11 cellular contexts compared by ENCODE assay signal in the genomic region with DNA sequence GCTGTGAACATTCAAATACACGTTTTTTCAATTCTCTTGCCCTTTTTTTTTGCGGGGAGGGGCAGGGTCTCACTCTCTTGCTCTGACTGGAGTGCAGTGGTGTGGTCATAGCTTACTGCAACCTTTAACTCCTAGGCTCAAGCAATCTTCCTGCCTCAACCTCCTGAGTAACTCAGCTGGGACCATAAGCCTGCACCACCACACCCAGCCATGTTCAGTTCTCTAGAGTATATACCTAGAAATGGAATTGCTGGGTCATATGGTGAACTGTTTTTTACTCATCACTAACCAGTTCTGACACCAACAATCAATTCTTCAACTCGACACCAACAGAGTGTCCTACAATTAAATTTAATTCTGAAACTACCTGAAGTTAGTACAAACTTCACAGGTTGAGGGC.
DNase-seq lines count a peak whose midpoint lies in the region; ATAC-seq and TF ChIP-seq lines count a peak whose summit lies in the region.
"Had no signal": no experiment of that assay in that cellular context is flagged by ENCODE, and none has a peak within 500 bp of the region (broad histone marks: within the 10 kb centered on the region; RNA-seq: fewer than 3 reads in every experiment).

No MANE protein-coding gene starts in this region.

- H3K27ac ChIP-seq in mesendoderm (ENCODE audit: low read depth, low read length), result no peak overlapping the region
- no peak overlapping the region for H3K27ac ChIP-seq in upper lobe of right lung

- no peaks in the 10 kb centered on the region for H3K9me3 Mint-ChIP-seq in T-cell

- H3K4me2 ChIP-seq in mesendoderm (ENCODE audit: low read length), result no peak overlapping the region

- peak; percentile 12 for DNase-seq in stimulated activated naive CD4-positive, alpha-beta T cell treated with Interleukin-2 at 50 U/mL for 16 hours (lab: John Stamatoyannopoulos, UW)
- DNase-seq in stimulated activated naive CD4-positive, alpha-beta T cell (lab: John Stamatoyannopoulos, UW), result no peak
- DNase-seq in T-cell (no peak), mesendoderm (no peak), upper lobe of right lung (no peak), HCEC 1CT (no peak), NOMO-1 (lab: John Stamatoyannopoulos, UW; ENCODE audit: unreplicated experiment in 2 of 2) (no peak)
- no peak for DNase-seq in activated effector memory CD4-positive, alpha-beta T cell treated with Interleukin-2 at 50 U/mL for 16 hours
- DNase-seq: Caco-2, NCI-H1092 treated with DMSO at 0.1 percent for 48 hours, T1000 had no signal

- H4K5ac ChIP-seq in mesendoderm (ENCODE audit: low read length), result no peak overlapping the region

- H2BK120ac ChIP-seq in mesendoderm (ENCODE audit: low read depth, low read length), result no peak overlapping the region

- peak overlapping the region in 2 of 3 donors; percentile 18 to 48 for H3K4me3 Mint-ChIP-seq in T-cell

- intact Hi-C loops in upper lobe of right lung (cut with DNase I), result no loop called here

- peaks cover 14% of the 10 kb centered on the region for H3K4me1 ChIP-seq in mesendoderm (ENCODE audit: control insufficient read depth, low read depth, low read length)
- peaks cover 77% of the 10 kb centered on the region for H3K4me1 ChIP-seq in upper lobe of right lung
- H3K4me1 ChIP-seq: Caco-2 had no signal

- H3K27ac Mint-ChIP-seq in T-cell, result peak overlapping the region; percentile 32 to 71

- H3K27me3 ChIP-seq in mesendoderm (ENCODE audit: insufficient read depth, low read length, poor library complexity) (no peaks in the 10 kb centered on the region), upper lobe of right lung (no peaks in the 10 kb centered on the region)

- H3K79me2 ChIP-seq in mesendoderm (ENCODE audit: control insufficient read depth, insufficient read depth, low read length), result peaks cover 78% of the 10 kb centered on the region

- H3K56ac ChIP-seq in mesendoderm (ENCODE audit: low read length), result no peak overlapping the region

- CTCF ChIA-PET in T-cell (lab: Charles Lee), result no interaction called here

- H3K36me3 Mint-ChIP-seq in T-cell, result peaks cover 29% of the 10 kb centered on the region

- H2BK5ac ChIP-seq in mesendoderm (ENCODE audit: low read length), result no peak overlapping the region

- H3K4ac ChIP-seq in mesendoderm (ENCODE audit: low read depth, low read length), result no peak overlapping the region

- peaks cover 4% of the 10 kb centered on the region for H3K36me3 ChIP-seq in mesendoderm (ENCODE audit: control insufficient read depth, insufficient read depth, low read length)
- H3K36me3 ChIP-seq in upper lobe of right lung, result peaks cover 47% of the 10 kb centered on the region

- H4K8ac ChIP-seq in mesendoderm (ENCODE audit: low read depth, low read length), result no peak overlapping the region

- no peaks in the 10 kb centered on the region for H3K27me3 Mint-ChIP-seq in T-cell

- no peak overlapping the region for H3K18ac ChIP-seq in mesendoderm (ENCODE audit: low read length)

- H3K4me1 Mint-ChIP-seq in T-cell, result peaks cover 80 to 87% (median 82%) of the 10 kb centered on the region in 3 donors

- no peak for TF ChIP-seq CTCF in upper lobe of right lung (IDR thresholded peaks at IDR 0.05)

- ATAC-seq in T-cell (replicated peaks in 1 of 4), result no peak
- ATAC-seq in upper lobe of right lung, result no peak

- no peaks in the 10 kb centered on the region for H3K9me3 ChIP-seq in upper lobe of right lung
- H3K9me3 ChIP-seq: Caco-2 had no signal

- POLR2A ChIA-PET in T-cell (lab: Charles Lee), result no interaction called here

- H3K4me3 ChIP-seq in mesendoderm (ENCODE audit: low read length) (no peak overlapping the region), upper lobe of right lung (no peak overlapping the region)

- no CpG with 5 or more reads among the region's 3 CpGs for WGBS in mesendoderm (ENCODE audit: extremely low coverage, insufficient coverage, low lambda C conversion rate)

- H3K9ac ChIP-seq in mesendoderm (ENCODE audit: low read length), result peak overlapping the region; percentile 3

- H3K79me1 ChIP-seq in mesendoderm (ENCODE audit: low read length), result peaks cover 3% of the 10 kb centered on the region

- no peak overlapping the region for H2AK5ac ChIP-seq in mesendoderm (ENCODE audit: low read length)

- no peak overlapping the region for H2BK15ac ChIP-seq in mesendoderm (replicated peaks; ENCODE audit: low read depth)

- H3K23ac ChIP-seq in mesendoderm (ENCODE audit: low read length), result peak overlapping the region; percentile 59
